Comparison of ENCODE assay signal across 19 cellular contexts in genomic region chr1:109995536-109995935, GRCh38. TPM values are rescaled to one million over a fixed set of nuclear protein-coding genes. Genes with fewer than 3 reads are reported as not detected.
DNase-seq lines count a peak whose midpoint lies in the region; ATAC-seq and TF ChIP-seq lines count a peak whose summit lies in the region.
"Had no signal": no experiment of that assay in that cellular context is flagged by ENCODE, and none has a peak within 500 bp of the region (broad histone marks: within the 10 kb centered on the region; RNA-seq: fewer than 3 reads in every experiment).

No MANE protein-coding gene starts in this region.

- H3K4me3 Mint-ChIP-seq in HFFc6, result no peak overlapping the region
- no peak overlapping the region for H3K4me3 Mint-ChIP-seq in CD8-positive, alpha-beta T cell
- H3K4me3 Mint-ChIP-seq: activated T-helper 17 cell treated with anti-CD3 and anti-CD28 coated beads, Interleukin-2, amount 50 U/mL, for 72 hours; CD14-positive monocyte had no signal

- peaks cover 92% of the 10 kb centered on the region for H3K79me2 ChIP-seq in mammary epithelial cell (ENCODE audit: insufficient read depth, low read length)

- peaks cover 22% of the 10 kb centered on the region; the same call in 1 of the 2 replicates for H3K36me3 Mint-ChIP-seq in HFFc6 (ENCODE audit: low read depth)
- peaks cover 28% of the 10 kb centered on the region for H3K36me3 Mint-ChIP-seq in CD8-positive, alpha-beta T cell

- dilution Hi-C loops in mammary epithelial cell (cut with HindIII; ENCODE audit: low sequenced_read_pairs), result no loop called here

- H3K4me1 ChIP-seq in mammary epithelial cell (ENCODE audit: insufficient read depth, low read length) (peaks cover 10% of the 10 kb centered on the region), rectal smooth muscle tissue (ENCODE audit: control insufficient read depth, insufficient read depth, low read length) (peaks cover 22% of the 10 kb centered on the region), HAP-1 (peaks cover 6% of the 10 kb centered on the region)
- no peaks in the 10 kb centered on the region for H3K4me1 ChIP-seq in CD8-positive, alpha-beta T cell (ENCODE audit: insufficient read depth, low read length)

- CTCF ChIA-PET in mammary epithelial cell (lab: Charles Lee; ENCODE audit: low non-redundant PET), result interaction anchor here (0.6 kb wide), 1 partner anchor 64 kb away, joined by 3 read pairs; no protein-coding TSS in a partner anchor
- CTCF ChIA-PET in CD8-positive, alpha-beta T cell (lab: Charles Lee), result interaction anchor here (0.8 to 4.3 kb wide), 3 partner anchors 11 to 221 kb away, joined by 3 to 34 read pairs (median 4); partner anchors contain the start of gene AHCYL1

- POLR2A ChIA-PET in CD8-positive, alpha-beta T cell (lab: Charles Lee), result no interaction called here

- H2AFZ ChIP-seq in mammary epithelial cell (ENCODE audit: low read depth, low read length), result no peak overlapping the region

- BruUV-seq in mammary epithelial cell (replicated peaks; lab: Mats Ljungman, UMichigan), result no TSS peak

- intact Hi-C loops in mammary epithelial cell (cut with micrococcal nuclease), result no loop called here
- intact Hi-C loops in left colon (cut with DNase I, micrococcal nuclease), result no loop called here
- intact Hi-C loops in posterior cingulate gyrus (cut with DNase I), result no loop called here
- intact Hi-C loops in CD8-positive, alpha-beta T cell (cut with DNase I, micrococcal nuclease), result no loop called here

- H3K9me3 ChIP-seq in mammary epithelial cell (replicated peaks; ENCODE audit: insufficient read depth, low read length) (no peaks in the 10 kb centered on the region), HAP-1 (no peaks in the 10 kb centered on the region)
- H3K9me3 ChIP-seq in CD8-positive, alpha-beta T cell (ENCODE audit: low read length), result no peaks in the 10 kb centered on the region
- H3K9me3 ChIP-seq: neutrophil, thoracic aorta had no signal

- H3K27ac ChIP-seq in mammary epithelial cell (ENCODE audit: insufficient read depth, low read depth, low read length) (no peak overlapping the region), rectal smooth muscle tissue (ENCODE audit: low read depth, low read length) (peak overlapping the region; percentile 15)
- H3K27ac ChIP-seq in CD8-positive, alpha-beta T cell (ENCODE audit: low read depth, low read length), result no peak overlapping the region
- H3K27ac ChIP-seq: neutrophil, thoracic aorta had no signal

- ATAC-seq in left colon, result peak; percentile 16
- ATAC-seq in HG03565 (IDR thresholded peaks at IDR 0.05; ENCODE audit: unreplicated experiment), result no peak
- ATAC-seq in CD8-positive, alpha-beta T cell, result no peak
- ATAC-seq: activated T-helper 17 cell treated with anti-CD3 and anti-CD28 coated beads, Interleukin-2, amount 50 U/mL, for 72 hours; Right ventricle myocardium inferior; sciatic nerve had no signal

- WGBS in mammary epithelial cell (ENCODE audit: low coverage, missing lambda C conversion rate), result 100% methylated on average over 2 of the region's 2 CpGs

- H3K27me3 ChIP-seq in mammary epithelial cell (ENCODE audit: insufficient read depth, low read length) (no peaks in the 10 kb centered on the region), rectal smooth muscle tissue (ENCODE audit: control insufficient read depth, insufficient read depth, low read length) (no peaks in the 10 kb centered on the region), HAP-1 (ENCODE audit: low read depth) (no peaks in the 10 kb centered on the region)
- no peaks in the 10 kb centered on the region for H3K27me3 ChIP-seq in CD8-positive, alpha-beta T cell (ENCODE audit: insufficient read depth, low read length)
- H3K27me3 ChIP-seq: neutrophil had no signal

- H3K9me3 Mint-ChIP-seq in HFFc6, result no peaks in the 10 kb centered on the region
- H3K9me3 Mint-ChIP-seq in CD8-positive, alpha-beta T cell, result no peaks in the 10 kb centered on the region
- H3K9me3 Mint-ChIP-seq: activated T-helper 17 cell treated with anti-CD3 and anti-CD28 coated beads, Interleukin-2, amount 50 U/mL, for 72 hours; CD14-positive monocyte had no signal

- H3K4me3 ChIP-seq in mammary epithelial cell (replicated peaks in 1 of 3; ENCODE audit: insufficient read depth in 1 of 3, low read depth in 2 of 3, low read length in 3 of 3) (no peak overlapping the region), rectal smooth muscle tissue (ENCODE audit: low read length) (no peak overlapping the region), HAP-1 (no peak overlapping the region)
- H3K4me3 ChIP-seq in CD8-positive, alpha-beta T cell (ENCODE audit: low read depth, low read length), result no peak overlapping the region
- H3K4me3 ChIP-seq: thoracic aorta had no signal

- no peak overlapping the region for H3K9ac ChIP-seq in mammary epithelial cell (ENCODE audit: insufficient read depth, low read length)
- no peak overlapping the region for H3K9ac ChIP-seq in rectal smooth muscle tissue (ENCODE audit: low read length)

- H4K20me1 ChIP-seq in mammary epithelial cell (ENCODE audit: insufficient read depth, low read length), result no peaks in the 10 kb centered on the region

- peaks cover 67% of the 10 kb centered on the region for H3K4me1 Mint-ChIP-seq in HFFc6 (ENCODE audit: low read depth)
- peaks cover 24% of the 10 kb centered on the region for H3K4me1 Mint-ChIP-seq in CD8-positive, alpha-beta T cell (ENCODE audit: low read depth)

- peak overlapping the region; percentile 45; the same call in 1 of the 2 replicates for H3K27ac Mint-ChIP-seq in HFFc6
- no peak overlapping the region for H3K27ac Mint-ChIP-seq in CD8-positive, alpha-beta T cell
- H3K27ac Mint-ChIP-seq: activated T-helper 17 cell treated with anti-CD3 and anti-CD28 coated beads, Interleukin-2, amount 50 U/mL, for 72 hours; CD14-positive monocyte had no signal

- in situ Hi-C loops in mammary epithelial cell (cut with MboI; ENCODE audit: low sequenced_read_pairs in 2 of 2) (loop anchor here in 1 of 2 donors (25.0 kb wide), 1 partner anchor 358 kb away; no protein-coding TSS in a partner anchor), HAP-1 (cut with MboI; ENCODE audit: low sequenced_read_pairs) (no loop called here)

- TF ChIP-seq CTCF in HFFc6 (IDR thresholded peaks at IDR 0.05), result no peak
- no peak for TF ChIP-seq CTCF in mammary epithelial cell (conservative IDR thresholded peaks at IDR 0.05 in 1 of 2, IDR thresholded peaks at IDR 0.05 in 1 of 2; ENCODE audit: extremely low read depth in 1 of 2, insufficient read depth in 1 of 2, low read depth in 1 of 2, low read length in 2 of 2)
- TF ChIP-seq CTCF in CD8-positive, alpha-beta T cell (IDR thresholded peaks at IDR 0.05), result no peak

- H3K36me3 ChIP-seq in mammary epithelial cell (ENCODE audit: insufficient read depth, low read length) (peaks cover 4% of the 10 kb centered on the region), rectal smooth muscle tissue (ENCODE audit: control insufficient read depth, insufficient read depth, low read length) (no peaks in the 10 kb centered on the region), HAP-1 (replicated peaks) (no peaks in the 10 kb centered on the region; the same call in 1 of the 2 replicates)
- H3K36me3 ChIP-seq in CD8-positive, alpha-beta T cell (ENCODE audit: insufficient read depth, low read length), result no peaks in the 10 kb centered on the region

- DNase-seq in HFFc6 (no peak), mammary epithelial cell (peak; percentile 41), left colon (no peak), HAP-1 (ENCODE audit: low spot score in 2 of 2) (no peak), posterior cingulate gyrus (no peak)
- no peak for DNase-seq in CD8-positive, alpha-beta T cell
- DNase-seq: activated CD4-positive, alpha-beta T cell treated with anti-CD3 and anti-CD28 coated beads for 4 hours; DMS153; GF-D8; NCI-H1105 treated with DMSO at 0.1 percent for 48 hours; NCI-H2081 treated with DMSO at 0.1 percent for 48 hours had no signal

- H3K27me3 Mint-ChIP-seq in HFFc6 (ENCODE audit: insufficient read depth), result no peaks in the 10 kb centered on the region; the same call in 1 of the 2 replicates
- H3K27me3 Mint-ChIP-seq in CD8-positive, alpha-beta T cell (ENCODE audit: low read depth), result no peaks in the 10 kb centered on the region
- H3K27me3 Mint-ChIP-seq: activated T-helper 17 cell treated with anti-CD3 and anti-CD28 coated beads, Interleukin-2, amount 50 U/mL, for 72 hours had no signal

- no peak overlapping the region for H3K4me2 ChIP-seq in mammary epithelial cell (ENCODE audit: insufficient read depth, low read depth, low read length)

RNA-seq across cellular contexts. Expression of gene AHCYL1, which starts 11.0 kb away (rescaled TPM):
- total RNA-seq in HFFc6 (2021; fragmentation: NEBNext Ultra II Directional; extraction: Animal tissue kit (Norgen Biotek cat#: 25700)), result 10 to 100 TPM; 73.4 to 87.1 (median 74.7) TPM
- total RNA-seq in mammary epithelial cell, result 10 to 100 TPM; 71.2 to 72.2 TPM
- polyA plus RNA-seq in mammary epithelial cell, result 64.7 TPM
- polyA minus RNA-seq in mammary epithelial cell, result 84.7 TPM
- total RNA-seq in left colon, result 10 to 100 TPM; 90.7 to 95.1 TPM
- total RNA-seq in CD8-positive, alpha-beta T cell, result 1 to 10 TPM; 5.3 to 5.5 TPM

RNA-seq across cellular contexts. Expression of gene STRIP1, which starts 38.9 kb away (rescaled TPM):
- 10 to 100 TPM; 33.2 to 48.4 (median 36.8) TPM for total RNA-seq in HFFc6 (2021; fragmentation: NEBNext Ultra II Directional; extraction: Animal tissue kit (Norgen Biotek cat#: 25700))
- 10 to 100 TPM; 39.4 to 51.3 TPM for total RNA-seq in mammary epithelial cell
- 24.9 TPM for polyA plus RNA-seq in mammary epithelial cell
- 26.5 TPM for polyA minus RNA-seq in mammary epithelial cell
- total RNA-seq in left colon, result 10 to 100 TPM; 34.0 to 38.2 TPM
- total RNA-seq in CD8-positive, alpha-beta T cell, result 100 to 1,000 TPM in 1 of 2 experiments, 10 to 100 TPM in 1; 94.6 to 109 TPM

Comparison
In these comparisons a context has a peak if more than half of its experiments do, and no peak if none do; other contexts are left out.
1. RNA of gene AHCYL1, which starts 11.0 kb away (total RNA-seq): 90.7 to 95.1 TPM in left colon, 73.4 to 87.1 TPM in HFFc6 and 71.2 to 72.2 TPM in mammary epithelial cell; 5.3 to 5.5 TPM in CD8-positive, alpha-beta T cell; every median in the first group is over 10 times any median in the second.